33 cellular contexts compared by ENCODE assay signal in the genomic region with DNA sequence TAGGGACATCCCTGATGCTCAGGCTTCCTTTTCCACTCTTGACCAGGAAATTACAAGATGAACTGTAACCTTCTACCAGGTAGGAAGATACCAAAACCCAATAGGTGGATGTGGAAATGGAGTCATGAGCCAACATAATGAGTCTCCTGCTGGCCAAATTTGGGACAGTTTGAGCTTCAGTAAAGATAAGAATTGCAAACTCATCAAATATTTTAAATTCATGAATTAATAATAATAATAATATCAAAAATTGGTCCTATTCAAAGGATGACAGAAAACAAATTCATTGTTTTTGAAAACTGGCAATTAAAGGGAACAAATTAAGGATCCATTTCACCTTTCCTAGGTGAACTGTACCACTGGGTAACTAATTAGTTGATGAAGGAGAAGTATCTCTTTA.
"Had no signal": no experiment of that assay in that cellular context is flagged by ENCODE, and none has a peak within 500 bp of the region (broad histone marks: within the 10 kb centered on the region; RNA-seq: fewer than 3 reads in every experiment).

No MANE protein-coding gene starts in this region.

- H3K27me3 ChIP-seq: neutrophil, ovary, suprapubic skin, testis, tibial artery, transverse colon, upper lobe of right lung, uterus had no signal

- H3K9ac ChIP-seq: parathyroid adenoma had no signal

- H3K9me3 ChIP-seq: neutrophil, ovary, psoas muscle, suprapubic skin, testis, transverse colon, upper lobe of right lung, uterus had no signal

- H3K36me3 Mint-ChIP-seq: natural killer cell treated with Interleukin-12 subunit alpha and Interleukin-12 subunit beta and Interleukin-15 and Interleukin-18, amount 100 ng/mL, for 72 hours; stimulated activated memory B cell treated with anti-CD40 and anti-IgM and Interleukin-4, amounts not matched to agents 10 μg/mL and 1 μg/mL and 100 μg/mL, for 72 hours; type B pancreatic cell had no signal

- H3K4me3 Mint-ChIP-seq: naive thymus-derived CD8-positive, alpha-beta T cell; natural killer cell treated with Interleukin-12 subunit alpha and Interleukin-12 subunit beta and Interleukin-15 and Interleukin-18, amount 100 ng/mL, for 72 hours; nephron progenitor cell; neural crest cell; stimulated activated memory B cell treated with anti-CD40 and anti-IgM and Interleukin-4, amounts not matched to agents 10 μg/mL and 1 μg/mL and 100 μg/mL, for 72 hours; stimulated activated naive CD8-positive, alpha-beta T cell treated with anti-CD3 and anti-CD28 coated beads, Interleukin-15, amount 100 ng/mL, for 72 hours; type B pancreatic cell had no signal

- H3K27me3 Mint-ChIP-seq: natural killer cell treated with Interleukin-12 subunit alpha and Interleukin-12 subunit beta and Interleukin-15 and Interleukin-18, amount 100 ng/mL, for 72 hours; stimulated activated naive CD8-positive, alpha-beta T cell treated with anti-CD3 and anti-CD28 coated beads, Interleukin-15, amount 100 ng/mL, for 72 hours had no signal

- ATAC-seq: naive thymus-derived CD8-positive, alpha-beta T cell; natural killer cell treated with Interleukin-12 subunit alpha and Interleukin-12 subunit beta and Interleukin-15 and Interleukin-18, amount 100 ng/mL, for 72 hours; psoas muscle; right cardiac atrium; sciatic nerve; stimulated activated memory B cell treated with anti-CD40 and anti-IgM and Interleukin-4, amounts not matched to agents 10 μg/mL and 1 μg/mL and 100 μg/mL, for 72 hours; stimulated activated naive CD8-positive, alpha-beta T cell treated with anti-CD3 and anti-CD28 coated beads, Interleukin-15, amount 100 ng/mL, for 72 hours; stimulated activated naive CD8-positive, alpha-beta T cell treated with anti-CD3 and anti-CD28 coated beads, Interleukin-15, Interleukin-2, amounts not matched to agents 100 U/mL and 50 U/mL, for 24 hours; upper lobe of right lung had no signal

- DNase-seq: naive thymus-derived CD8-positive, alpha-beta T cell; nephron progenitor cell; nucleus accumbens; ovary; posterior cingulate gyrus; psoas muscle; right cardiac atrium; spleen; stimulated activated CD4-positive, alpha-beta T cell treated with anti-CD3 and anti-CD28 coated beads, Interleukin-12 subunit alpha, Interleukin-12 subunit beta, amount 100 ng/mL, for 4 hours; stimulated activated CD4-positive, alpha-beta T cell treated with anti-CD3 and anti-CD28 coated beads, Interleukin-1b, Interleukin-23, amount 100 ng/mL, for 48 hours; stimulated activated CD4-positive, alpha-beta T cell treated with anti-CD3 and anti-CD28 coated beads, Interleukin-4, amount 100 ng/mL, for 1 hour; stimulated activated CD4-positive, alpha-beta T cell treated with anti-CD3 and anti-CD28 coated beads, Interleukin-4, amount 100 ng/mL, for 4 hours; stimulated activated CD8-positive, alpha-beta memory T cell treated with anti-CD3 and anti-CD28 coated beads, Interleukin-4, amount 100 ng/mL, for 48 hours; stimulated activated naive CD4-positive, alpha-beta T cell; stimulated activated naive CD8-positive, alpha-beta T cell treated with anti-CD3 and anti-CD28 coated beads, Interleukin-15, amount 100 ng/mL, for 72 hours; stimulated activated naive CD8-positive, alpha-beta T cell treated with anti-CD3 and anti-CD28 coated beads, Interleukin-15, Interleukin-2, amounts not matched to agents 100 U/mL and 50 U/mL, for 24 hours; substantia nigra; testis; tibial artery; transverse colon; upper lobe of right lung; uterus had no signal

- H3K79me2 ChIP-seq: parathyroid adenoma had no signal

- H3K27ac Mint-ChIP-seq: naive thymus-derived CD8-positive, alpha-beta T cell; natural killer cell treated with Interleukin-12 subunit alpha and Interleukin-12 subunit beta and Interleukin-15 and Interleukin-18, amount 100 ng/mL, for 72 hours; nephron progenitor cell; progenitor cell of endocrine pancreas; stimulated activated memory B cell treated with anti-CD40 and anti-IgM and Interleukin-4, amounts not matched to agents 10 μg/mL and 1 μg/mL and 100 μg/mL, for 72 hours; stimulated activated naive CD8-positive, alpha-beta T cell treated with anti-CD3 and anti-CD28 coated beads, Interleukin-15, amount 100 ng/mL, for 72 hours; type B pancreatic cell had no signal

- H3K4me1 ChIP-seq: parathyroid adenoma, psoas muscle, spleen, suprapubic skin, testis, tibial artery, transverse colon, upper lobe of right lung, uterus had no signal

- H3K27ac ChIP-seq: neutrophil, ovary, parathyroid adenoma, psoas muscle, skin epidermis, spleen, suprapubic skin, testis, tibial artery, transverse colon, upper lobe of right lung, uterus had no signal

- H3K4me3 ChIP-seq: ovary, psoas muscle, skin epidermis, smooth muscle cell, spleen, suprapubic skin, testis, tibial artery, transverse colon, upper lobe of right lung, uterus had no signal

- H2AFZ ChIP-seq: parathyroid adenoma had no signal

- H3K4me1 Mint-ChIP-seq: naive thymus-derived CD8-positive, alpha-beta T cell; nephron progenitor cell; neural crest cell; stimulated activated memory B cell treated with anti-CD40 and anti-IgM and Interleukin-4, amounts not matched to agents 10 μg/mL and 1 μg/mL and 100 μg/mL, for 72 hours; stimulated activated naive CD8-positive, alpha-beta T cell treated with anti-CD3 and anti-CD28 coated beads, Interleukin-15, amount 100 ng/mL, for 72 hours had no signal

- H3K9me3 Mint-ChIP-seq: stimulated activated memory B cell treated with anti-CD40 and anti-IgM and Interleukin-4, amounts not matched to agents 10 μg/mL and 1 μg/mL and 100 μg/mL, for 72 hours had no signal

- H3K36me3 ChIP-seq: neutrophil, ovary, spleen, suprapubic skin, tibial artery, transverse colon, upper lobe of right lung, uterus had no signal

- H3K4me2 ChIP-seq: smooth muscle cell had no signal
